ENCODE assay signal across 9 cellular contexts in the genomic region with DNA sequence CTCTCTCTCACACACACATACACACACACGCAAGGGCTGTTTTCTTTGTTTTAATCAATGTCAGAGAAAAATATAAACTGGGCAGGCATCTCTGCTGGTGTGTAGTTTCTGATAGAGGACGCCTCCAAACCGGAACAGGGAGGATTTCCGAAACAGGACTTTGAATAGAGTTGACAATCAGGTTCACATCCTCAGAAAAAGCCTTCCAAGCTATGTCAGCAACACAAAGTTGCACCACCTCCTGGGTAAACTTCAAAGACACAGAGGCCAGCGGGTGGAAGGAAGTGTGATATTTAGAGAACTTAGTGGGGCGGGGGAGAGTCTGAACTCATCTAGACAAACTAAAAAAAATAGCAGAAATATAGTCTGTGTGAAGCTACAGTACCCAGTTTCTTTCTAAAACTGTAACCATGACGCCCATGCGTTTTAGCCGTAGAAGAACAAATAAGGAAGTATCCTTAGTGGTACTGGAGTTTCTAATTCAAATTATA. TPM values are rescaled to one million over a fixed set of nuclear protein-coding genes. Genes with fewer than 3 reads are reported as not detected.
DNase-seq lines count a peak whose midpoint lies in the region; ATAC-seq and TF ChIP-seq lines count a peak whose summit lies in the region.
"Had no signal": no experiment of that assay in that cellular context is flagged by ENCODE, and none has a peak within 500 bp of the region (broad histone marks: within the 10 kb centered on the region; RNA-seq: fewer than 3 reads in every experiment).

No MANE protein-coding gene starts in this region.

- peaks cover 26% of the 10 kb centered on the region for H3K36me3 Mint-ChIP-seq in activated CD4-positive, alpha-beta T cell treated with anti-CD3 and anti-CD28 coated beads, Interleukin-2, amount 10 ng/mL, durations not matched to agents 24 days and 14 days (ENCODE audit: low read depth)
- peaks cover 14% of the 10 kb centered on the region for H3K36me3 Mint-ChIP-seq in stimulated activated naive CD8-positive, alpha-beta T cell treated with anti-CD3 and anti-CD28 coated beads, Interleukin-15, Interleukin-2, amounts not matched to agents 100 ng/mL and 50 ng/mL, for 24 hours (ENCODE audit: low read depth)

- TF ChIP-seq CTCF in GM06990 (IDR thresholded peaks at IDR 0.05; ENCODE audit: insufficient read depth, low read length, poor library complexity, severe bottlenecking) = no peak

- H3K27me3 Mint-ChIP-seq in activated CD4-positive, alpha-beta T cell treated with anti-CD3 and anti-CD28 coated beads, Interleukin-2, amount 10 ng/mL, durations not matched to agents 24 days and 14 days = no peaks in the 10 kb centered on the region
- no peaks in the 10 kb centered on the region for H3K27me3 Mint-ChIP-seq in stimulated activated naive CD8-positive, alpha-beta T cell treated with anti-CD3 and anti-CD28 coated beads, Interleukin-15, Interleukin-2, amounts not matched to agents 100 ng/mL and 50 ng/mL, for 24 hours

- no peaks in the 10 kb centered on the region for H3K27me3 ChIP-seq in GM06990 (replicated peaks; ENCODE audit: control insufficient read depth, insufficient read depth, low read length)

- H3K4me3 ChIP-seq in GM06990 (replicated peaks; ENCODE audit: low read depth, low read length) = peak overlapping the region; percentile 78

- peaks cover 35% of the 10 kb centered on the region for H3K4me1 Mint-ChIP-seq in activated CD4-positive, alpha-beta T cell treated with anti-CD3 and anti-CD28 coated beads, Interleukin-2, amount 10 ng/mL, durations not matched to agents 24 days and 14 days
- peaks cover 51% of the 10 kb centered on the region for H3K4me1 Mint-ChIP-seq in stimulated activated naive CD8-positive, alpha-beta T cell treated with anti-CD3 and anti-CD28 coated beads, Interleukin-15, Interleukin-2, amounts not matched to agents 100 ng/mL and 50 ng/mL, for 24 hours (ENCODE audit: low read depth)

- peak overlapping the region; percentile 96 for H3K27ac Mint-ChIP-seq in activated CD4-positive, alpha-beta T cell treated with anti-CD3 and anti-CD28 coated beads, Interleukin-2, amount 10 ng/mL, durations not matched to agents 24 days and 14 days
- H3K27ac Mint-ChIP-seq in stimulated activated naive CD8-positive, alpha-beta T cell treated with anti-CD3 and anti-CD28 coated beads, Interleukin-15, Interleukin-2, amounts not matched to agents 100 ng/mL and 50 ng/mL, for 24 hours = peak overlapping the region; percentile 100

- peak overlapping the region; percentile 99 for H3K4me3 Mint-ChIP-seq in activated CD4-positive, alpha-beta T cell treated with anti-CD3 and anti-CD28 coated beads, Interleukin-2, amount 10 ng/mL, durations not matched to agents 24 days and 14 days
- peak overlapping the region; percentile 99 for H3K4me3 Mint-ChIP-seq in stimulated activated naive CD8-positive, alpha-beta T cell treated with anti-CD3 and anti-CD28 coated beads, Interleukin-15, Interleukin-2, amounts not matched to agents 100 ng/mL and 50 ng/mL, for 24 hours

- intact Hi-C loops in activated CD4-positive, alpha-beta T cell treated with anti-CD3 and anti-CD28 coated beads, Interleukin-2, amount 10 ng/mL, durations not matched to agents 24 days and 14 days (cut with micrococcal nuclease) = loop anchor here (1.0 to 10.0 kb wide), 7 partner anchors 76 to 1975 kb away; a partner anchor contains a TSS

- H3K9me3 Mint-ChIP-seq in activated CD4-positive, alpha-beta T cell treated with anti-CD3 and anti-CD28 coated beads, Interleukin-2, amount 10 ng/mL, durations not matched to agents 24 days and 14 days = no peaks in the 10 kb centered on the region
- no peaks in the 10 kb centered on the region for H3K9me3 Mint-ChIP-seq in stimulated activated naive CD8-positive, alpha-beta T cell treated with anti-CD3 and anti-CD28 coated beads, Interleukin-15, Interleukin-2, amounts not matched to agents 100 ng/mL and 50 ng/mL, for 24 hours

- no peak for ATAC-seq in HG02840 (IDR thresholded peaks at IDR 0.05; ENCODE audit: low FRiP score, unreplicated experiment)

- DNase-seq in GM06990 (ENCODE audit: extremely low read depth, insufficient read length) (peak; percentile 43), KG1 (lab: John Stamatoyannopoulos, UW) (peak; percentile 13), mucosa of gallbladder (ENCODE audit: low spot score) (peak; percentile 54), dedifferentiated amniotic fluid mesenchymal stem cell (ENCODE audit: extremely low spot score) (no peak)
- peak; percentile 91 for DNase-seq in activated CD4-positive, alpha-beta T cell treated with anti-CD3 and anti-CD28 coated beads, Interleukin-2, amount 10 ng/mL, durations not matched to agents 24 days and 14 days
- peak; percentile 31 for DNase-seq in effector CD8-positive, alpha-beta T cell (lab: John Stamatoyannopoulos, UW)
- DNase-seq: IMR-90 had no signal

- no peaks in the 10 kb centered on the region for H3K36me3 ChIP-seq in GM06990 (ENCODE audit: control insufficient read depth, insufficient read depth, low read length)

RNA-seq across cellular contexts. Expression of a gene that starts 1.2 kb away (rescaled TPM):
- 61.3 and 62.3 TPM in 2 replicates for total RNA-seq in activated CD4-positive, alpha-beta T cell treated with anti-CD3 and anti-CD28 coated beads, Interleukin-2, amount 10 ng/mL, durations not matched to agents 24 days and 14 days
- total RNA-seq in mucosa of gallbladder = 9.4 TPM
